ENCODE assay signal across 1 cellular context in genomic region chr1:218365600-218365999, GRCh38.
TF ChIP-seq lines count a peak whose summit lies in the region.

No MANE protein-coding gene starts in this region.

TF ChIP-seq in H1, 55 proteins besides CTCF, POLR2A, EP300 and RAD21:
- TF ChIP-seq RXRA (IDR thresholded peaks at IDR 0.05; ENCODE audit: insufficient read depth, low read depth, low read length) (no peak), NRF1 (IDR thresholded peaks at IDR 0.05; ENCODE audit: low read depth, low read length) (no peak), NANOG (IDR thresholded peaks at IDR 0.05; ENCODE audit: insufficient read depth, low read depth, low read length, poor library complexity, severe bottlenecking) (no peak), CBX5 (IDR thresholded peaks at IDR 0.05; ENCODE audit: low read depth, low read length) (no peak), KDM1A (IDR thresholded peaks at IDR 0.05; ENCODE audit: borderline replicate concordance, low read length) (no peak)
- TF ChIP-seq, protein P1, sequence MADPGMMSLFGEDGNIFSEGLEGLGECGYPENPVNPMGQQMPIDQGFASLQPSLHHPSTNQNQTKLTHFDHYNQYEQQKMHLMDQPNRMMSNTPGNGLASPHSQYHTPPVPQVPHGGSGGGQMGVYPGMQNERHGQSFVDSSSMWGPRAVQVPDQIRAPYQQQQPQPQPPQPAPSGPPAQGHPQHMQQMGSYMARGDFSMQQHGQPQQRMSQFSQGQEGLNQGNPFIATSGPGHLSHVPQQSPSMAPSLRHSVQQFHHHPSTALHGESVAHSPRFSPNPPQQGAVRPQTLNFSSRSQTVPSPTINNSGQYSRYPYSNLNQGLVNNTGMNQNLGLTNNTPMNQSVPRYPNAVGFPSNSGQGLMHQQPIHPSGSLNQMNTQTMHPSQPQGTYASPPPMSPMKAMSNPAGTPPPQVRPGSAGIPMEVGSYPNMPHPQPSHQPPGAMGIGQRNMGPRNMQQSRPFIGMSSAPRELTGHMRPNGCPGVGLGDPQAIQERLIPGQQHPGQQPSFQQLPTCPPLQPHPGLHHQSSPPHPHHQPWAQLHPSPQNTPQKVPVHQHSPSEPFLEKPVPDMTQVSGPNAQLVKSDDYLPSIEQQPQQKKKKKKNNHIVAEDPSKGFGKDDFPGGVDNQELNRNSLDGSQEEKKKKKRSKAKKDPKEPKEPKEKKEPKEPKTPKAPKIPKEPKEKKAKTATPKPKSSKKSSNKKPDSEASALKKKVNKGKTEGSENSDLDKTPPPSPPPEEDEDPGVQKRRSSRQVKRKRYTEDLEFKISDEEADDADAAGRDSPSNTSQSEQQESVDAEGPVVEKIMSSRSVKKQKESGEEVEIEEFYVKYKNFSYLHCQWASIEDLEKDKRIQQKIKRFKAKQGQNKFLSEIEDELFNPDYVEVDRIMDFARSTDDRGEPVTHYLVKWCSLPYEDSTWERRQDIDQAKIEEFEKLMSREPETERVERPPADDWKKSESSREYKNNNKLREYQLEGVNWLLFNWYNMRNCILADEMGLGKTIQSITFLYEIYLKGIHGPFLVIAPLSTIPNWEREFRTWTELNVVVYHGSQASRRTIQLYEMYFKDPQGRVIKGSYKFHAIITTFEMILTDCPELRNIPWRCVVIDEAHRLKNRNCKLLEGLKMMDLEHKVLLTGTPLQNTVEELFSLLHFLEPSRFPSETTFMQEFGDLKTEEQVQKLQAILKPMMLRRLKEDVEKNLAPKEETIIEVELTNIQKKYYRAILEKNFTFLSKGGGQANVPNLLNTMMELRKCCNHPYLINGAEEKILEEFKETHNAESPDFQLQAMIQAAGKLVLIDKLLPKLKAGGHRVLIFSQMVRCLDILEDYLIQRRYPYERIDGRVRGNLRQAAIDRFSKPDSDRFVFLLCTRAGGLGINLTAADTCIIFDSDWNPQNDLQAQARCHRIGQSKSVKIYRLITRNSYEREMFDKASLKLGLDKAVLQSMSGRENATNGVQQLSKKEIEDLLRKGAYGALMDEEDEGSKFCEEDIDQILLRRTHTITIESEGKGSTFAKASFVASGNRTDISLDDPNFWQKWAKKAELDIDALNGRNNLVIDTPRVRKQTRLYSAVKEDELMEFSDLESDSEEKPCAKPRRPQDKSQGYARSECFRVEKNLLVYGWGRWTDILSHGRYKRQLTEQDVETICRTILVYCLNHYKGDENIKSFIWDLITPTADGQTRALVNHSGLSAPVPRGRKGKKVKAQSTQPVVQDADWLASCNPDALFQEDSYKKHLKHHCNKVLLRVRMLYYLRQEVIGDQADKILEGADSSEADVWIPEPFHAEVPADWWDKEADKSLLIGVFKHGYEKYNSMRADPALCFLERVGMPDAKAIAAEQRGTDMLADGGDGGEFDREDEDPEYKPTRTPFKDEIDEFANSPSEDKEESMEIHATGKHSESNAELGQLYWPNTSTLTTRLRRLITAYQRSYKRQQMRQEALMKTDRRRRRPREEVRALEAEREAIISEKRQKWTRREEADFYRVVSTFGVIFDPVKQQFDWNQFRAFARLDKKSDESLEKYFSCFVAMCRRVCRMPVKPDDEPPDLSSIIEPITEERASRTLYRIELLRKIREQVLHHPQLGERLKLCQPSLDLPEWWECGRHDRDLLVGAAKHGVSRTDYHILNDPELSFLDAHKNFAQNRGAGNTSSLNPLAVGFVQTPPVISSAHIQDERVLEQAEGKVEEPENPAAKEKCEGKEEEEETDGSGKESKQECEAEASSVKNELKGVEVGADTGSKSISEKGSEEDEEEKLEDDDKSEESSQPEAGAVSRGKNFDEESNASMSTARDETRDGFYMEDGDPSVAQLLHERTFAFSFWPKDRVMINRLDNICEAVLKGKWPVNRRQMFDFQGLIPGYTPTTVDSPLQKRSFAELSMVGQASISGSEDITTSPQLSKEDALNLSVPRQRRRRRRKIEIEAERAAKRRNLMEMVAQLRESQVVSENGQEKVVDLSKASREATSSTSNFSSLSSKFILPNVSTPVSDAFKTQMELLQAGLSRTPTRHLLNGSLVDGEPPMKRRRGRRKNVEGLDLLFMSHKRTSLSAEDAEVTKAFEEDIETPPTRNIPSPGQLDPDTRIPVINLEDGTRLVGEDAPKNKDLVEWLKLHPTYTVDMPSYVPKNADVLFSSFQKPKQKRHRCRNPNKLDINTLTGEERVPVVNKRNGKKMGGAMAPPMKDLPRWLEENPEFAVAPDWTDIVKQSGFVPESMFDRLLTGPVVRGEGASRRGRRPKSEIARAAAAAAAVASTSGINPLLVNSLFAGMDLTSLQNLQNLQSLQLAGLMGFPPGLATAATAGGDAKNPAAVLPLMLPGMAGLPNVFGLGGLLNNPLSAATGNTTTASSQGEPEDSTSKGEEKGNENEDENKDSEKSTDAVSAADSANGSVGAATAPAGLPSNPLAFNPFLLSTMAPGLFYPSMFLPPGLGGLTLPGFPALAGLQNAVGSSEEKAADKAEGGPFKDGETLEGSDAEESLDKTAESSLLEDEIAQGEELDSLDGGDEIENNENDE (IDR thresholded peaks at IDR 0.05; ENCODE audit: insufficient replicate concordance, low read length), result no peak
